ENCODE assay signal across 32 cellular contexts in genomic region chr4:167802463-167803212, GRCh38.
"Had no signal": no experiment of that assay in that cellular context is flagged by ENCODE, and none has a peak within 500 bp of the region (broad histone marks: within the 10 kb centered on the region; RNA-seq: fewer than 3 reads in every experiment).

No MANE protein-coding gene starts in this region.

- H3K4me1 Mint-ChIP-seq: activated CD4-positive, alpha-beta T cell treated with anti-CD3 and anti-CD28 coated beads for 36 hours; activated CD4-positive, alpha-beta T cell treated with anti-CD3 and anti-CD28 coated beads, Interleukin-2, amount 10 ng/mL, durations not matched to agents 24 days and 14 days; activated CD8-positive, alpha-beta memory T cell treated with anti-CD3 and anti-CD28 coated beads, Interleukin-2, amount 10 ng/mL, durations not matched to agents 7 days and 5 days; activated naive CD4-positive, alpha-beta T cell treated with anti-CD3 and anti-CD28 coated beads, Interleukin-2, amount 50 U/mL, for 24 hours; activated naive CD8-positive, alpha-beta T cell treated with anti-CD3 and anti-CD28 coated beads for 36 hours; activated naive CD8-positive, alpha-beta T cell treated with anti-CD3 and anti-CD28 coated beads, Interleukin-2, amount 50 U/mL, for 24 hours had no signal

- FAIRE-seq: endometrium, endothelial cell of umbilical vein had no signal

- H3K27me3 ChIP-seq: adrenal gland, body of pancreas, colonic mucosa, esophagus squamous epithelium, gastroesophageal sphincter had no signal

- H3K27me3 Mint-ChIP-seq: activated CD4-positive, alpha-beta memory T cell treated with anti-CD3 and anti-CD28 coated beads for 36 hours; activated CD4-positive, alpha-beta T cell treated with anti-CD3 and anti-CD28 coated beads for 36 hours; activated CD4-positive, alpha-beta T cell treated with anti-CD3 and anti-CD28 coated beads, Interleukin-2, amount 10 ng/mL, durations not matched to agents 24 days and 14 days; activated CD8-positive, alpha-beta memory T cell treated with anti-CD3 and anti-CD28 coated beads, Interleukin-2, amount 10 ng/mL, durations not matched to agents 7 days and 5 days; activated naive CD4-positive, alpha-beta T cell treated with anti-CD3 and anti-CD28 coated beads, Interleukin-2, amount 50 U/mL, for 24 hours; activated naive CD8-positive, alpha-beta T cell treated with anti-CD3 and anti-CD28 coated beads for 36 hours; activated naive CD8-positive, alpha-beta T cell treated with anti-CD3 and anti-CD28 coated beads, Interleukin-2, amount 50 U/mL, for 24 hours had no signal

- H3K9me3 ChIP-seq: adrenal gland, body of pancreas, colonic mucosa, esophagus squamous epithelium, gastroesophageal sphincter had no signal

- H3K4me3 ChIP-seq: adrenal gland, body of pancreas, colonic mucosa, esophagus squamous epithelium, gastroesophageal sphincter had no signal

- H3K9me3 Mint-ChIP-seq: activated CD4-positive, alpha-beta memory T cell treated with anti-CD3 and anti-CD28 coated beads for 36 hours; activated CD4-positive, alpha-beta T cell treated with anti-CD3 and anti-CD28 coated beads, Interleukin-2, amount 10 ng/mL, durations not matched to agents 24 days and 14 days; activated naive CD4-positive, alpha-beta T cell treated with anti-CD3 and anti-CD28 coated beads for 36 hours; activated naive CD8-positive, alpha-beta T cell treated with anti-CD3 and anti-CD28 coated beads for 36 hours; activated naive CD8-positive, alpha-beta T cell treated with anti-CD3 and anti-CD28 coated beads, Interleukin-2, amount 50 U/mL, for 24 hours; activated T-helper 1 cell treated with anti-CD3 and anti-CD28 coated beads, Interleukin-12 subunit alpha, Interleukin-12 subunit beta, Interleukin-2, Interleukin-4 antibody, amounts not matched to agents 30 ng/mL and 10 ng/mL and 1 ng/mL, durations not matched to agents 14 hours and 24 hours and 36 hours; activated T-helper 2 cell treated with anti-CD3 and anti-CD28 coated beads, Interferon-gamma antibody, Interleukin-2, Interleukin-4, amounts not matched to agents 10 μg/mL and 5 μg/mL and 100 μg/mL, durations not matched to agents 14 hours and 24 hours and 36 hours had no signal

- H3K27ac ChIP-seq: adrenal gland, body of pancreas, colonic mucosa, epithelial cell of prostate, esophagus squamous epithelium, gastroesophageal sphincter had no signal

- H3K36me3 ChIP-seq: adrenal gland, colonic mucosa, esophagus squamous epithelium, gastroesophageal sphincter had no signal

- H3K27ac Mint-ChIP-seq: activated CD4-positive, alpha-beta memory T cell treated with anti-CD3 and anti-CD28 coated beads for 36 hours; activated CD4-positive, alpha-beta T cell treated with anti-CD3 and anti-CD28 coated beads for 36 hours; activated CD4-positive, alpha-beta T cell treated with anti-CD3 and anti-CD28 coated beads, Interleukin-2, amount 10 ng/mL, durations not matched to agents 24 days and 14 days; activated CD8-positive, alpha-beta memory T cell treated with anti-CD3 and anti-CD28 coated beads, Interleukin-2, amount 10 ng/mL, durations not matched to agents 7 days and 5 days; activated CD8-positive, alpha-beta T cell treated with anti-CD3 and anti-CD28 coated beads, Interleukin-2, amount 10 ng/mL, durations not matched to agents 7 days and 5 days; activated naive CD4-positive, alpha-beta T cell treated with anti-CD3 and anti-CD28 coated beads for 36 hours; activated naive CD4-positive, alpha-beta T cell treated with anti-CD3 and anti-CD28 coated beads, Interleukin-2, amount 50 U/mL, for 24 hours; activated naive CD8-positive, alpha-beta T cell treated with anti-CD3 and anti-CD28 coated beads for 36 hours; activated naive CD8-positive, alpha-beta T cell treated with anti-CD3 and anti-CD28 coated beads, Interleukin-2, amount 50 U/mL, for 24 hours; activated T-helper 1 cell treated with anti-CD3 and anti-CD28 coated beads, Interleukin-12 subunit alpha, Interleukin-12 subunit beta, Interleukin-2, Interleukin-4 antibody, amounts not matched to agents 30 ng/mL and 10 ng/mL and 1 ng/mL, durations not matched to agents 14 hours and 24 hours and 36 hours; activated T-helper 2 cell treated with anti-CD3 and anti-CD28 coated beads, Interferon-gamma antibody, Interleukin-2, Interleukin-4, amounts not matched to agents 10 μg/mL and 5 μg/mL and 100 μg/mL, durations not matched to agents 14 hours and 24 hours and 36 hours had no signal

- ATAC-seq: activated CD4-positive, alpha-beta T cell treated with anti-CD3 and anti-CD28 coated beads for 36 hours; activated CD8-positive, alpha-beta memory T cell treated with anti-CD3 and anti-CD28 coated beads, Interleukin-2, amount 10 ng/mL, durations not matched to agents 7 days and 5 days; activated CD8-positive, alpha-beta T cell treated with anti-CD3 and anti-CD28 coated beads, Interleukin-2, amount 10 ng/mL, durations not matched to agents 7 days and 5 days; activated naive CD8-positive, alpha-beta T cell treated with anti-CD3 and anti-CD28 coated beads, Interleukin-2, amount 50 U/mL, for 24 hours; body of pancreas; gastroesophageal sphincter had no signal

- H3K36me3 Mint-ChIP-seq: activated CD4-positive, alpha-beta memory T cell treated with anti-CD3 and anti-CD28 coated beads for 36 hours; activated CD8-positive, alpha-beta memory T cell treated with anti-CD3 and anti-CD28 coated beads, Interleukin-2, amount 10 ng/mL, durations not matched to agents 7 days and 5 days; activated naive CD4-positive, alpha-beta T cell treated with anti-CD3 and anti-CD28 coated beads, Interleukin-2, amount 50 U/mL, for 24 hours; activated naive CD8-positive, alpha-beta T cell treated with anti-CD3 and anti-CD28 coated beads for 36 hours had no signal

- H3K4me3 Mint-ChIP-seq: activated CD4-positive, alpha-beta memory T cell treated with anti-CD3 and anti-CD28 coated beads for 36 hours; activated CD4-positive, alpha-beta T cell treated with anti-CD3 and anti-CD28 coated beads for 36 hours; activated CD4-positive, alpha-beta T cell treated with anti-CD3 and anti-CD28 coated beads, Interleukin-2, amount 10 ng/mL, durations not matched to agents 24 days and 14 days; activated CD8-positive, alpha-beta memory T cell treated with anti-CD3 and anti-CD28 coated beads, Interleukin-2, amount 10 ng/mL, durations not matched to agents 7 days and 5 days; activated CD8-positive, alpha-beta T cell treated with anti-CD3 and anti-CD28 coated beads, Interleukin-2, amount 10 ng/mL, durations not matched to agents 7 days and 5 days; activated naive CD4-positive, alpha-beta T cell treated with anti-CD3 and anti-CD28 coated beads for 36 hours; activated naive CD4-positive, alpha-beta T cell treated with anti-CD3 and anti-CD28 coated beads, Interleukin-2, amount 50 U/mL, for 24 hours; activated naive CD8-positive, alpha-beta T cell treated with anti-CD3 and anti-CD28 coated beads for 36 hours; activated naive CD8-positive, alpha-beta T cell treated with anti-CD3 and anti-CD28 coated beads, Interleukin-2, amount 50 U/mL, for 24 hours; activated T-helper 1 cell treated with anti-CD3 and anti-CD28 coated beads, Interleukin-12 subunit alpha, Interleukin-12 subunit beta, Interleukin-2, Interleukin-4 antibody, amounts not matched to agents 30 ng/mL and 10 ng/mL and 1 ng/mL, durations not matched to agents 14 hours and 24 hours and 36 hours had no signal

- H3K4me1 ChIP-seq: adrenal gland, body of pancreas, colonic mucosa, esophagus squamous epithelium, gastroesophageal sphincter had no signal

- DNase-seq: activated CD4-positive, alpha-beta memory T cell treated with anti-CD3 and anti-CD28 coated beads for 36 hours; activated CD4-positive, alpha-beta T cell treated with anti-CD3 and anti-CD28 coated beads for 36 hours; activated CD4-positive, alpha-beta T cell treated with anti-CD3 and anti-CD28 coated beads, Interleukin-2, amount 10 ng/mL, durations not matched to agents 24 days and 14 days; activated CD4-positive, CD25-positive, alpha-beta regulatory T cell; activated CD4-positive, CD25-positive, alpha-beta regulatory T cell treated with anti-CD3 and anti-CD28 coated beads, Interleukin-2, amount 50 U/mL, for 72 hours; activated CD8-positive, alpha-beta memory T cell treated with anti-CD3 and anti-CD28 coated beads, Interleukin-2, amount 10 ng/mL, durations not matched to agents 7 days and 5 days; activated CD8-positive, alpha-beta memory T cell treated with anti-CD3 and anti-CD28 coated beads, Interleukin-2, amount 50 U/mL, for 4 hours; activated CD8-positive, alpha-beta T cell treated with anti-CD3 and anti-CD28 coated beads, Interleukin-2, amount 10 ng/mL, durations not matched to agents 7 days and 5 days; activated effector memory CD4-positive, alpha-beta T cell treated with anti-CD3 and anti-CD28 coated beads, Interleukin-2, amount 50 U/mL, for 16 hours; activated naive CD4-positive, alpha-beta T cell treated with anti-CD3 and anti-CD28 coated beads for 36 hours; activated naive CD8-positive, alpha-beta T cell treated with anti-CD3 and anti-CD28 coated beads for 36 hours; activated naive CD8-positive, alpha-beta T cell treated with anti-CD3 and anti-CD28 coated beads, Interleukin-2, amount 50 U/mL, for 24 hours; activated T-cell treated with anti-CD3 and anti-CD28 coated beads, Interleukin-2, amount 50 U/mL, for 1 hour; activated T-cell treated with anti-CD3 and anti-CD28 coated beads, Interleukin-2, amount 50 U/mL, for 48 hours; adrenal gland; amygdala; aorta; body of pancreas; central memory CD4-positive, alpha-beta T cell; cerebellar nuclear complex; colonic mucosa; effector CD8-positive, alpha-beta T cell; esophagus squamous epithelium; foreskin melanocyte; T-helper 2 cell had no signal
